8 cellular contexts compared by ENCODE assay signal in the genomic region with DNA sequence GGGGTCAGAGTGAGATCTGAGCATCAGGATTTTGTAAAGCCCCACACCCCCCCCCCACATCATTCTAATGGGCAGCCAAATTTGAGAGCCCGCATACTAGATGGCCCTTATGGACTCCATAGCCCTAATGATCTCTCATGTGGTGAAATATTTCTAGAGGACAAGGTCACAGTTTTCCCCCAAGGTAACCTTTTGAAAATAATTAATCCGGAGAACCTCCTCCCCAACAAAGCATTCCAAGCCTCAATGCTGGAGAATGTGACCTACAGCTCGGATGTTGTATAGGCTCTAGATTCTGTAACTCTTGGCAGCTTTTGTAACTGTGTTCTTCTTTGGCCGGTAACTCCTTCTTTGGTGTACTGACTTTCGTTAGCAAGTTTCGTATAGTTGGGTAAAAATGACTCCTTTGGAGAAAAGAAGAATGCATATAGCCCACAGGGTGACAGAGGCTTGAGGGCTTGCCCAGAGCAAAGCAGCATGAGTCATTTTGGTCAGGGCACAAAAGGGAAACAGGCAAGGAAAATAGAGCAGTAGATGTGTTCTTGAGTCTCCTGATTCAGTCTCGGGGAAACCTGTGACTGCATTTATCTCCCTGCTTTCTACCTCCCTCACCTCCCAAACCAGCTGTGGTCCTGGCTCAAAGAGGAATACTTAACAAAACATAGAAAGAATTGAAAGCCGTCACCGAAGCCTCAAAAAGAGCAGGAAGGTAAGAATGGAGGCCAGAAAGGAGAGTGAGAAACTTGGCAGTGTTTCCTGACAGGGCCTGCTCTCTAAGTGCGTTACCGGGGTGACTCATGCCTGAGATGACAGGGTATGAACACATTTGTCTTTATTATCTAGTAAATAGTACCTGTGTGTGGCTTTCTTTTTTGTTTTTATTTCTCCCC. TPM values are rescaled to one million over a fixed set of nuclear protein-coding genes. Genes with fewer than 3 reads are reported as not detected.
DNase-seq lines count a peak whose midpoint lies in the region; ATAC-seq and TF ChIP-seq lines count a peak whose summit lies in the region.

No MANE protein-coding gene starts in this region.

- CTCF ChIA-PET in CD4-positive, alpha-beta T cell (lab: Charles Lee) = interaction anchor here (0.8 to 1.0 kb wide), 2 partner anchors 15 to 219 kb away, joined by 3 read pairs; partner anchors contain the start of gene TRMO

- peak in 1 of 10 experiments; percentile 11 for DNase-seq in CD4-positive, alpha-beta T cell
- DNase-seq in H4 (ENCODE audit: low spot score) (peak; percentile 68), RWPE2 (ENCODE audit: low spot score) (no peak), NCI-H187 (lab: John Stamatoyannopoulos, UW) (no peak), lower leg skin (ENCODE audit: low spot score in 2 of 2) (no peak)
- peak; percentile 36 for DNase-seq in stimulated activated CD4-positive, alpha-beta T cell treated with anti-CD3 and anti-CD28 coated beads, Interleukin-4, amount 100 ng/mL, for 24 hours

- no peak overlapping the region for H3K4me3 Mint-ChIP-seq in CD4-positive, alpha-beta T cell

- H3K4me1 Mint-ChIP-seq in CD4-positive, alpha-beta T cell (ENCODE audit: low read depth) = peaks cover 20% of the 10 kb centered on the region

- WGBS in lower leg skin, 2 donors = 46 to 68% methylated on average over 11 of the region's 11 CpGs

- no peaks in the 10 kb centered on the region for H3K9me3 ChIP-seq in CD4-positive, alpha-beta T cell (ENCODE audit: control insufficient read depth, low read length)
- H3K9me3 ChIP-seq in RWPE2 (ENCODE audit: severe bottlenecking) = no peaks in the 10 kb centered on the region
- no peaks in the 10 kb centered on the region for H3K9me3 ChIP-seq in endocrine pancreas (ENCODE audit: control insufficient read depth, low read length)

- H3K27ac Mint-ChIP-seq in CD4-positive, alpha-beta T cell = peak overlapping the region; percentile 68

- peak; percentile 58 for ATAC-seq in CD4-positive, alpha-beta T cell (ENCODE audit: poor library complexity)
- peak; percentile 94 for ATAC-seq in RWPE2 (ENCODE audit: low read depth)
- no peak for ATAC-seq in HG03159 (IDR thresholded peaks at IDR 0.05; ENCODE audit: unreplicated experiment)

- TF ChIP-seq CTCF in CD4-positive, alpha-beta T cell (IDR thresholded peaks at IDR 0.05) = no peak
- no peak for TF ChIP-seq CTCF in RWPE2 (IDR thresholded peaks at IDR 0.05; ENCODE audit: poor library complexity, severe bottlenecking)
- no peak for TF ChIP-seq CTCF in lower leg skin (IDR thresholded peaks at IDR 0.05)

- H3K27me3 ChIP-seq in CD4-positive, alpha-beta T cell (ENCODE audit: control insufficient read depth, insufficient read depth, low read length) = no peaks in the 10 kb centered on the region
- H3K27me3 ChIP-seq in RWPE2 (ENCODE audit: insufficient read depth, poor library complexity, severe bottlenecking) = no peaks in the 10 kb centered on the region
- H3K27me3 ChIP-seq in endocrine pancreas (ENCODE audit: control insufficient read depth, insufficient read depth, low read length) = no peaks in the 10 kb centered on the region

- H3K9ac ChIP-seq in endocrine pancreas (ENCODE audit: control insufficient read depth, insufficient read depth, low read length) = peak overlapping the region; percentile 32

- peaks cover 9% of the 10 kb centered on the region for H3K27me3 Mint-ChIP-seq in CD4-positive, alpha-beta T cell

- H3K36me3 ChIP-seq in RWPE2 (ENCODE audit: low read depth) (no peaks in the 10 kb centered on the region), endocrine pancreas (ENCODE audit: control insufficient read depth, insufficient read depth, low read length) (no peaks in the 10 kb centered on the region)

- POLR2A ChIA-PET in CD4-positive, alpha-beta T cell (lab: Charles Lee) = no interaction called here

- no peak overlapping the region for H3K27ac ChIP-seq in CD4-positive, alpha-beta T cell (ENCODE audit: low read depth, low read length)
- H3K27ac ChIP-seq in RWPE2 (ENCODE audit: poor library complexity, severe bottlenecking) = peak overlapping the region; percentile 65

- TF ChIP-seq POLR2A in lower leg skin (IDR thresholded peaks at IDR 0.05) = no peak

- peaks cover 16% of the 10 kb centered on the region for H3K4me1 ChIP-seq in RWPE2 (ENCODE audit: insufficient read depth, poor library complexity, severe bottlenecking)
- H3K4me1 ChIP-seq in endocrine pancreas (ENCODE audit: control insufficient read depth, insufficient read depth, low read length) = peaks cover 19% of the 10 kb centered on the region

- intact Hi-C loops in CD4-positive, alpha-beta T cell (cut with DNase I, micrococcal nuclease) = loop anchor here (10.0 kb wide), 2 partner anchors 101 to 1091 kb away; partner anchors contain the start of gene ANKS6 (in 1 of the 2)
- intact Hi-C loops in lower leg skin (cut with DNase I; ENCODE audit: low total_unique reads) = no loop called here

- no peak overlapping the region for H3K4me3 ChIP-seq in RWPE2 (ENCODE audit: severe bottlenecking)
- H3K4me3 ChIP-seq in endocrine pancreas (ENCODE audit: control insufficient read depth, insufficient read depth, low read length) = peak overlapping the region; percentile 27
- no peak overlapping the region for H3K4me3 ChIP-seq in lower leg skin (ENCODE audit: low read depth, poor library complexity, severe bottlenecking)

- H3K9me3 Mint-ChIP-seq in CD4-positive, alpha-beta T cell = no peaks in the 10 kb centered on the region

- no peaks in the 10 kb centered on the region for H3K36me3 Mint-ChIP-seq in CD4-positive, alpha-beta T cell (ENCODE audit: low read depth)

RNA-seq across cellular contexts. Expression of gene XPA, which starts 6.5 kb away (rescaled TPM):
- total RNA-seq in CD4-positive, alpha-beta T cell = 10 to 100 TPM; 20.2 to 23.3 TPM
- 2.7 and 5.9 TPM in 2 replicates for total RNA-seq in H4 (2014; rRNA removed; shearing (Covaris generic))
- 10 to 100 TPM in 3 of 4 donors, 1 to 10 TPM in 1; 9.7 to 16.5 (median 14.1) TPM for total RNA-seq in lower leg skin

Comparison
In these comparisons a context has a peak if more than half of its experiments do, and no peak if none do; other contexts are left out.
1. DNase-seq: peak in H4 (single experiment) and stimulated activated CD4-positive, alpha-beta T cell treated with anti-CD3 and anti-CD28 coated beads, Interleukin-4, amount 100 ng/mL, for 24 hours (single experiment); none in RWPE2 (single experiment), NCI-H187 (0 of 2) and lower leg skin (0 of 2).